In genomic region chr22:29146771-29147170, GRCh38 we compare ENCODE assay signal across 12 cellular contexts. TPM values are rescaled to one million over a fixed set of nuclear protein-coding genes. Genes with fewer than 3 reads are reported as not detected.
"Had no signal": no experiment of that assay in that cellular context is flagged by ENCODE, and none has a peak within 500 bp of the region (broad histone marks: within the 10 kb centered on the region; RNA-seq: fewer than 3 reads in every experiment).

No MANE protein-coding gene starts in this region.

- DNase-seq: activated CD4-positive, alpha-beta T cell treated with anti-CD3 and anti-CD28 coated beads, Interleukin-2, amount 50 U/mL, for 4 hours; activated naive CD4-positive, alpha-beta T cell treated with anti-CD3 and anti-CD28 coated beads, Interleukin-2, amount 50 U/mL, for 16 hours; effector CD4-positive, alpha-beta T cell; foreskin keratinocyte; left ventricle myocardium inferior; mesenchymal stem cell; SIG-M5; stimulated activated CD4-positive, alpha-beta T cell treated with anti-CD3 and anti-CD28 coated beads, Interleukin-15, amount 100 ng/mL, for 24 hours had no signal

- H3K9me3 Mint-ChIP-seq: activated T-helper 1 cell treated with anti-CD3 and anti-CD28 coated beads, Interleukin-12 subunit alpha, Interleukin-12 subunit beta, Interleukin-2, Interleukin-4 antibody, amounts not matched to agents 30 ng/mL and 10 ng/mL and 1 ng/mL, durations not matched to agents 14 hours and 24 hours and 36 hours; T-helper 2 cell treated with Interferon-gamma antibody and Interleukin-4, amounts not matched to agents 5 μg/mL and 100 μg/mL, for 36 hours; type B pancreatic cell had no signal

- H3K27me3 Mint-ChIP-seq: type B pancreatic cell had no signal

- H3K9me3 ChIP-seq: left ventricle myocardium inferior had no signal

- H3K27me3 ChIP-seq: foreskin keratinocyte had no signal

- H3K27ac Mint-ChIP-seq: activated T-helper 1 cell treated with anti-CD3 and anti-CD28 coated beads, Interleukin-12 subunit alpha, Interleukin-12 subunit beta, Interleukin-2, Interleukin-4 antibody, amounts not matched to agents 30 ng/mL and 10 ng/mL and 1 ng/mL, durations not matched to agents 14 hours and 24 hours and 36 hours; T-helper 2 cell treated with Interferon-gamma antibody and Interleukin-4, amounts not matched to agents 5 μg/mL and 100 μg/mL, for 36 hours had no signal

- H3K27ac ChIP-seq: foreskin keratinocyte, left ventricle myocardium inferior had no signal

- H3K4me1 ChIP-seq: foreskin keratinocyte had no signal

- H3K4me3 ChIP-seq: left ventricle myocardium inferior had no signal

- H3K4me3 Mint-ChIP-seq: activated T-helper 1 cell treated with anti-CD3 and anti-CD28 coated beads, Interleukin-12 subunit alpha, Interleukin-12 subunit beta, Interleukin-2, Interleukin-4 antibody, amounts not matched to agents 30 ng/mL and 10 ng/mL and 1 ng/mL, durations not matched to agents 14 hours and 24 hours and 36 hours; T-helper 2 cell treated with Interferon-gamma antibody and Interleukin-4, amounts not matched to agents 5 μg/mL and 100 μg/mL, for 36 hours; type B pancreatic cell had no signal

RNA-seq across cellular contexts. Expression of gene EMID1, which starts 58.9 kb away (rescaled TPM):
- total RNA-seq: activated T-helper 1 cell treated with anti-CD3 and anti-CD28 coated beads, Interleukin-12 subunit alpha, Interleukin-12 subunit beta, Interleukin-2, Interleukin-4 antibody, amounts not matched to agents 30 ng/mL and 10 ng/mL and 1 ng/mL, durations not matched to agents 14 hours and 24 hours and 36 hours; chondrocyte; foreskin keratinocyte had no signal
- polyA plus RNA-seq: foreskin keratinocyte had no signal
